Comparison of ENCODE assay signal across 22 cellular contexts in genomic region chr13:77583551-77583950, GRCh38. TPM values are rescaled to one million over a fixed set of nuclear protein-coding genes. Genes with fewer than 3 reads are reported as not detected.
DNase-seq lines count a peak whose midpoint lies in the region; ATAC-seq, FAIRE-seq and TF ChIP-seq lines count a peak whose summit lies in the region.
"Had no signal": no experiment of that assay in that cellular context is flagged by ENCODE, and none has a peak within 500 bp of the region (broad histone marks: within the 10 kb centered on the region; RNA-seq: fewer than 3 reads in every experiment).

No MANE protein-coding gene starts in this region.

- H3K27me3 ChIP-seq in heart left ventricle (peaks cover 0 to 7% (median 0%) of the 10 kb centered on the region in 9 donors), transverse colon (no peaks in the 10 kb centered on the region)
- H3K27me3 ChIP-seq: SJSA1, spleen, thyroid gland had no signal

- ATAC-seq in GM19467 (IDR thresholded peaks at IDR 0.05; ENCODE audit: unreplicated experiment) (peak; percentile 45), HG03432 (IDR thresholded peaks at IDR 0.05; ENCODE audit: unreplicated experiment) (peak; percentile 68), heart left ventricle (no peak)
- ATAC-seq: A549; activated CD8-positive, alpha-beta T cell treated with anti-CD3 and anti-CD28 coated beads, Interleukin-2, amount 10 ng/mL, durations not matched to agents 7 days and 5 days; left ventricle myocardium superior; mucosa of descending colon had no signal

- H3K36me3 ChIP-seq in heart left ventricle (no peaks in the 10 kb centered on the region), transverse colon (no peaks in the 10 kb centered on the region)
- H3K36me3 ChIP-seq: SJSA1, spleen, thyroid gland had no signal

- POLR2A ChIA-PET in RWPE1 (lab: Yijun Ruan, JAX; ENCODE audit: low non-redundant PET) = no interaction called here

- peak; percentile 24 for FAIRE-seq in GM12892 (lab: Jason Lieb, UNC)
- FAIRE-seq: A549, bronchial epithelial cell, H54 had no signal

- TF ChIP-seq POLR2A in GM12892 (IDR thresholded peaks at IDR 0.05; ENCODE audit: low read depth, low read length) (no peak), heart left ventricle (IDR thresholded peaks at IDR 0.05) (no peak), transverse colon (IDR thresholded peaks at IDR 0.05) (no peak)

- H3K27ac ChIP-seq in RWPE1 (no peak overlapping the region), heart left ventricle (no peak overlapping the region), transverse colon (no peak overlapping the region)
- H3K27ac ChIP-seq: A549, SJSA1, spleen, thyroid gland had no signal

- in situ Hi-C loops in transverse colon (cut with MboI; ENCODE audit: low pct_ligation_motif_present in 1 of 4, low pct_unique_long_range_greater_than_20kb in 1 of 4, low sequenced_read_pairs in 3 of 4) = no loop called here

- CTCF ChIA-PET in RWPE1 (lab: Yijun Ruan, JAX) = interaction anchor here (0.6 to 0.9 kb wide), 3 partner anchors 10 to 800 kb away, joined by 3 to 5 read pairs (median 4); no protein-coding TSS in a partner anchor

- intact Hi-C loops in heart left ventricle (cut with DNase I) (loop anchor here in 1 of 10 donors (10.0 kb wide), 1 partner anchor 171 kb away; no protein-coding TSS in a partner anchor), transverse colon (cut with DNase I; ENCODE audit: low total_unique reads) (no loop called here)

- TF ChIP-seq CTCF in RWPE1 (conservative IDR thresholded peaks at IDR 0.05; ENCODE audit: low read depth) (no peak), heart left ventricle (IDR thresholded peaks at IDR 0.05) (no peak), transverse colon (IDR thresholded peaks at IDR 0.05) (no peak)

- no peak overlapping the region for H3K4me3 ChIP-seq in heart left ventricle
- no peak overlapping the region for H3K4me3 ChIP-seq in transverse colon
- H3K4me3 ChIP-seq: A549, mucosa of descending colon, SJSA1, spleen, thyroid gland had no signal

- H3K9me3 ChIP-seq in heart left ventricle (no peaks in the 10 kb centered on the region), transverse colon (no peaks in the 10 kb centered on the region)
- H3K9me3 ChIP-seq: A549, mucosa of descending colon, SJSA1, spleen, thyroid gland had no signal

- WGBS in heart left ventricle, 4 donors = 69 to 79% (median 79%) methylated on average over 2 of the region's 2 CpGs
- WGBS in transverse colon (ENCODE audit: low coverage in 1 of 2), 2 donors = 53 to 72% methylated on average over 2 of the region's 2 CpGs

- DNase-seq in GM12892 (ENCODE audit: insufficient read length) (no peak), foreskin melanocyte (peak; percentile 23), RWPE1 (ENCODE audit: low spot score) (no peak), heart left ventricle (no peak), transverse colon (no peak)
- DNase-seq in activated T-cell treated with anti-CD3 and anti-CD28 coated beads, Interleukin-2, amount 50 U/mL, for 1 hour = no peak
- DNase-seq: activated B cell treated with CpG ODN at 0.5 μM for 24 hours; activated CD8-positive, alpha-beta T cell treated with anti-CD3 and anti-CD28 coated beads, Interleukin-2, amount 10 ng/mL, durations not matched to agents 7 days and 5 days; Kasumi-1; left ventricle myocardium superior; mucosa of descending colon; spleen; T-helper 2 cell; thyroid gland had no signal

- no peak for TF ChIP-seq EP300 in transverse colon (IDR thresholded peaks at IDR 0.05; ENCODE audit: low read depth)

- H3K4me1 ChIP-seq in heart left ventricle = peaks cover 0 to 5% (median 0%) of the 10 kb centered on the region in 12 donors
- no peaks in the 10 kb centered on the region for H3K4me1 ChIP-seq in transverse colon
- H3K4me1 ChIP-seq: A549, SJSA1, spleen, thyroid gland had no signal

RNA-seq across cellular contexts. Expression of gene SCEL, which starts 48.0 kb away (rescaled TPM):
- polyA plus RNA-seq in GM12892 (2012; ENCODE audit: missing spikeins) = not detected
- total RNA-seq in heart left ventricle = 1 to 10 TPM in 1 of 9 donors, not detected in 8; 2.0 TPM
- polyA plus RNA-seq in heart left ventricle = under 1 TPM in 1 of 2 donors, not detected in 1; 0.04 TPM
- total RNA-seq in transverse colon = under 1 TPM in 2 of 4 donors, not detected in 2; 0.32 to 0.96 TPM
- total RNA-seq: activated B cell treated with CpG ODN at 0.5 μM for 24 hours; activated CD8-positive, alpha-beta T cell treated with anti-CD3 and anti-CD28 coated beads, Interleukin-2, amount 10 ng/mL, durations not matched to agents 7 days and 5 days; HT1080; left ventricle myocardium superior; SJSA1; spleen had no signal
- polyA plus RNA-seq: CD14-positive monocyte had no signal

Comparison
In these comparisons a context has a peak if more than half of its experiments do, and no peak if none do; other contexts are left out.
1. ATAC-seq: peak in GM19467 (single experiment) and HG03432 (single experiment); none in heart left ventricle (0 of 4).